Comparison of ENCODE assay signal across 10 cellular contexts in genomic region chr7:156751319-156751718, GRCh38.
DNase-seq lines count a peak whose midpoint lies in the region; ATAC-seq, FAIRE-seq and TF ChIP-seq lines count a peak whose summit lies in the region.
"Had no signal": no experiment of that assay in that cellular context is flagged by ENCODE, and none has a peak within 500 bp of the region (broad histone marks: within the 10 kb centered on the region; RNA-seq: fewer than 3 reads in every experiment).

No MANE protein-coding gene starts in this region.

- in situ Hi-C loops in GM13976 (cut with MboI; ENCODE audit: low sequenced_read_pairs, unreplicated experiment) (no loop called here), astrocyte of the cerebellum (cut with HindIII; ENCODE audit: low sequenced_read_pairs) (no loop called here)

- H3K36me3 ChIP-seq in small intestine (ENCODE audit: control insufficient read depth in 2 of 2, insufficient read depth in 2 of 2, low read length in 2 of 2) = no peaks in the 10 kb centered on the region

- no peak overlapping the region for H3K27ac Mint-ChIP-seq in Calu3 (ENCODE audit: unreplicated experiment)

- H3K4me3 Mint-ChIP-seq in Calu3 (ENCODE audit: low read depth, unreplicated experiment) = no peak overlapping the region

- no peaks in the 10 kb centered on the region for H3K4me1 ChIP-seq in small intestine (ENCODE audit: control insufficient read depth in 2 of 2, insufficient read depth in 1 of 2, low read depth in 1 of 2, low read length in 1 of 2)

- no peak for TF ChIP-seq CTCF in GM13976 (IDR thresholded peaks at IDR 0.05; ENCODE audit: borderline replicate concordance, control extremely low read depth, extremely low read depth, insufficient read depth, missing control alignments)
- no peak for TF ChIP-seq CTCF in astrocyte of the cerebellum (IDR thresholded peaks at IDR 0.05; ENCODE audit: low read depth, low read length, missing control alignments)
- TF ChIP-seq CTCF in Calu3 (IDR thresholded peaks at IDR 0.05; ENCODE audit: unreplicated experiment) = no peak

- intact Hi-C loops in Calu3 (cut with micrococcal nuclease; ENCODE audit: unreplicated experiment) = no loop called here

- no peaks in the 10 kb centered on the region for H3K27me3 ChIP-seq in small intestine (ENCODE audit: control insufficient read depth in 2 of 2, insufficient read depth in 2 of 2, low read length in 2 of 2)

- no peak for FAIRE-seq in small intestine (lab: Jason Lieb, UNC)
- FAIRE-seq: GM19239, islet of Langerhans had no signal

- H3K4me3 ChIP-seq in astrocyte of the cerebellum (ENCODE audit: low read depth, low read length) (no peak overlapping the region), small intestine (ENCODE audit: low read depth in 1 of 2, low read length in 2 of 2) (no peak overlapping the region)

- no peaks in the 10 kb centered on the region for H3K9me3 Mint-ChIP-seq in Calu3 (ENCODE audit: low read depth, unreplicated experiment)

- peak; percentile 85 for ATAC-seq in HG03565 (IDR thresholded peaks at IDR 0.05; ENCODE audit: unreplicated experiment)

- BruUV-seq in Calu3 (replicated peaks; lab: Mats Ljungman, UMichigan) = no TSS peak

- no peaks in the 10 kb centered on the region for H3K9me3 ChIP-seq in small intestine (ENCODE audit: control insufficient read depth, low read depth)

- H3K36me3 Mint-ChIP-seq in Calu3 (ENCODE audit: insufficient read depth, unreplicated experiment) = no peaks in the 10 kb centered on the region

- CTCF ChIA-PET in Calu3 (lab: Charles Lee) = no interaction called here

- no peaks in the 10 kb centered on the region for H3K27me3 Mint-ChIP-seq in Calu3 (ENCODE audit: unreplicated experiment)

- 74 to 89% (median 83%) methylated on average over 3 of the region's 3 CpGs for WGBS in small intestine, 3 donors

- H3K4me1 Mint-ChIP-seq in Calu3 (ENCODE audit: low read depth, unreplicated experiment) = no peaks in the 10 kb centered on the region

- H3K27ac ChIP-seq in small intestine (ENCODE audit: low read depth in 1 of 2, low read length in 1 of 2) = no peak overlapping the region

- DNase-seq in GM13976 (ENCODE audit: low spot score) (peak; percentile 17), astrocyte of the cerebellum (ENCODE audit: low read depth) (peak; percentile 94), small intestine (peak; percentile 9), Ammon's horn (ENCODE audit: low spot score) (no peak), Calu3 (no peak), GOT3 (lab: John Stamatoyannopoulos, UW) (no peak), C1 segment of cervical spinal cord (lab: John Stamatoyannopoulos, UW) (no peak)

Comparison
In these comparisons a context has a peak if more than half of its experiments do, and no peak if none do; other contexts are left out.
1. DNase-seq: peak in GM13976 (single experiment), astrocyte of the cerebellum (single experiment) and small intestine (single experiment); none in Ammon's horn (single experiment), Calu3 (single experiment), GOT3 (single experiment) and C1 segment of cervical spinal cord (0 of 14).